Comparison of ENCODE assay signal across 13 cellular contexts in genomic region chr21:45367402-45368351, GRCh38. TPM values are rescaled to one million over a fixed set of nuclear protein-coding genes. Genes with fewer than 3 reads are reported as not detected.
DNase-seq lines count a peak whose midpoint lies in the region; ATAC-seq, FAIRE-seq and TF ChIP-seq lines count a peak whose summit lies in the region.
"Had no signal": no experiment of that assay in that cellular context is flagged by ENCODE, and none has a peak within 500 bp of the region (broad histone marks: within the 10 kb centered on the region; RNA-seq: fewer than 3 reads in every experiment).

No MANE protein-coding gene starts in this region.

- POLR2A ChIA-PET in K562 (lab: Yijun Ruan, JAX) = interaction anchor here (0.8 kb wide), 1 partner anchor 9 kb away, joined by 3 read pairs; no protein-coding TSS in a partner anchor

- no peak overlapping the region for H3K4me3 ChIP-seq in K562
- H3K4me3 ChIP-seq in lower lobe of right lung = no peak overlapping the region
- no peak overlapping the region for H3K4me3 ChIP-seq in thyroid gland (replicated peaks in 1 of 3)

- no peak overlapping the region for H3K4me2 ChIP-seq in K562 (ENCODE audit: insufficient read depth, low read length)

- peak overlapping the region; percentile 11 for H3K4me3 Mint-ChIP-seq in activated naive CD4-positive, alpha-beta T cell treated with anti-CD3 and anti-CD28 coated beads, Interleukin-2, amount 50 U/mL, for 24 hours
- no peak overlapping the region for H3K4me3 Mint-ChIP-seq in activated naive CD4-positive, alpha-beta T cell treated with anti-CD3 and anti-CD28 coated beads, Interleukin-2, amount 10 ng/mL, durations not matched to agents 7 days and 5 days

- DNase-seq in activated naive CD4-positive, alpha-beta T cell treated with anti-CD3 and anti-CD28 coated beads, Interleukin-2, amount 10 ng/mL, durations not matched to agents 7 days and 5 days = no peak
- no peak for DNase-seq in K562 (ENCODE audit: extremely low read depth in 1 of 4, low spot score in 3 of 4)
- no peak for DNase-seq in lower lobe of right lung
- no peak for DNase-seq in thyroid gland
- DNase-seq in stimulated activated CD4-positive, alpha-beta T cell treated with anti-CD3 and anti-CD28 coated beads, Interleukin-4, amount 100 ng/mL, for 24 hours = no peak
- DNase-seq in NCI-H82 treated with DMSO at 0.1 percent for 48 hours (lab: John Stamatoyannopoulos, UW; ENCODE audit: unreplicated experiment) = no peak
- no peak for DNase-seq in SHP77 treated with DMSO at 0.1 percent for 48 hours (lab: John Stamatoyannopoulos, UW)
- DNase-seq: activated CD4-positive, alpha-beta T cell treated with anti-CD3 and anti-CD28 coated beads, Interleukin-2, amount 50 U/mL, for 4 hours; DMS 273 treated with DMSO at 0.1 percent for 48 hours; NCI-H2171; T-helper 2 cell had no signal

- CTCF ChIA-PET in activated naive CD4-positive, alpha-beta T cell treated with anti-CD3 and anti-CD28 coated beads, Interleukin-2, amount 10 ng/mL, durations not matched to agents 7 days and 5 days (lab: Charles Lee) = no interaction called here
- CTCF ChIA-PET in K562 (lab: Yijun Ruan, JAX; ENCODE audit: low intra/inter-chr PET ratio) = no interaction called here

- 46% methylated on average over 25 of the region's 25 CpGs for WGBS in K562 (ENCODE audit: insufficient coverage, low coverage, missing lambda C conversion rate)
- 79 to 88% methylated on average over 22 to 25 of the region's 25 CpGs for WGBS in thyroid gland, 2 donors

- peaks cover 0 to 18% of the 10 kb centered on the region in 2 experiments; a peak in 1 of 5 replicates for H3K27me3 ChIP-seq in K562 (ENCODE audit: control insufficient read depth in 2 of 2, insufficient read depth in 2 of 2, low read length in 2 of 2)
- H3K27me3 ChIP-seq in lower lobe of right lung (ENCODE audit: low read depth) = no peaks in the 10 kb centered on the region
- no peaks in the 10 kb centered on the region for H3K27me3 ChIP-seq in thyroid gland

- H3K79me2 ChIP-seq in K562 (ENCODE audit: control insufficient read depth, insufficient read depth, low read length) = no peaks in the 10 kb centered on the region

- no TSS peak for BruUV-seq in K562 (replicated peaks; lab: Mats Ljungman, UMichigan)

- H3K27me3 Mint-ChIP-seq in activated naive CD4-positive, alpha-beta T cell treated with anti-CD3 and anti-CD28 coated beads, Interleukin-2, amount 50 U/mL, for 24 hours = peaks cover 2% of the 10 kb centered on the region
- peaks cover 24% of the 10 kb centered on the region for H3K27me3 Mint-ChIP-seq in activated naive CD4-positive, alpha-beta T cell treated with anti-CD3 and anti-CD28 coated beads, Interleukin-2, amount 10 ng/mL, durations not matched to agents 7 days and 5 days

- no peaks in the 10 kb centered on the region for H3K36me3 Mint-ChIP-seq in activated naive CD4-positive, alpha-beta T cell treated with anti-CD3 and anti-CD28 coated beads, Interleukin-2, amount 50 U/mL, for 24 hours
- H3K36me3 Mint-ChIP-seq in activated naive CD4-positive, alpha-beta T cell treated with anti-CD3 and anti-CD28 coated beads, Interleukin-2, amount 10 ng/mL, durations not matched to agents 7 days and 5 days = no peaks in the 10 kb centered on the region

- H4K20me1 ChIP-seq in K562 (replicated peaks; ENCODE audit: control insufficient read depth, insufficient read depth, low read length) = no peaks in the 10 kb centered on the region

- TF ChIP-seq POLR2A in K562 (conservative IDR thresholded peaks at IDR 0.05) (no peak), thyroid gland (IDR thresholded peaks at IDR 0.05) (no peak)

- ATAC-seq in K562 (peak; percentile 9; the same call in 1 of the 3 replicates), lower lobe of right lung (no peak)

- H3K9ac ChIP-seq in K562 (ENCODE audit: insufficient read depth in 1 of 2, low read depth in 2 of 2, low read length in 2 of 2) = peak overlapping the region in 1 of 2 experiments; percentile 11; a peak in 2 of 4 replicates

- in situ Hi-C loops in K562 (cut with MboI) = no loop called here

- no peaks in the 10 kb centered on the region for H3K9me1 ChIP-seq in K562 (ENCODE audit: control insufficient read depth, insufficient read depth, low read length)

- H3K27ac Mint-ChIP-seq in activated naive CD4-positive, alpha-beta T cell treated with anti-CD3 and anti-CD28 coated beads, Interleukin-2, amount 50 U/mL, for 24 hours = peak overlapping the region; percentile 26
- H3K27ac Mint-ChIP-seq in activated naive CD4-positive, alpha-beta T cell treated with anti-CD3 and anti-CD28 coated beads, Interleukin-2, amount 10 ng/mL, durations not matched to agents 7 days and 5 days = no peak overlapping the region
- H3K27ac Mint-ChIP-seq: activated T-helper 2 cell treated with anti-CD3 and anti-CD28 coated beads, Interferon-gamma antibody, Interleukin-2, Interleukin-4, amounts not matched to agents 10 μg/mL and 5 μg/mL and 100 μg/mL, durations not matched to agents 14 hours and 24 hours and 36 hours had no signal

- no peaks in the 10 kb centered on the region for H3K9me3 Mint-ChIP-seq in activated naive CD4-positive, alpha-beta T cell treated with anti-CD3 and anti-CD28 coated beads, Interleukin-2, amount 50 U/mL, for 24 hours
- H3K9me3 Mint-ChIP-seq in activated naive CD4-positive, alpha-beta T cell treated with anti-CD3 and anti-CD28 coated beads, Interleukin-2, amount 10 ng/mL, durations not matched to agents 7 days and 5 days = no peaks in the 10 kb centered on the region
- H3K9me3 Mint-ChIP-seq: activated T-helper 2 cell treated with anti-CD3 and anti-CD28 coated beads, Interferon-gamma antibody, Interleukin-2, Interleukin-4, amounts not matched to agents 10 μg/mL and 5 μg/mL and 100 μg/mL, durations not matched to agents 14 hours and 24 hours and 36 hours had no signal

- intact Hi-C loops in K562 (cut with micrococcal nuclease) (no loop called here), lower lobe of right lung (cut with DNase I) (no loop called here), thyroid gland (cut with DNase I) (no loop called here)

- no peak for TF ChIP-seq EP300 in K562 (IDR thresholded peaks at IDR 0.05; ENCODE audit: low read length)

- H3K36me3 ChIP-seq in K562 (ENCODE audit: control insufficient read depth, insufficient read depth, low read length) (no peaks in the 10 kb centered on the region), lower lobe of right lung (no peaks in the 10 kb centered on the region), thyroid gland (no peaks in the 10 kb centered on the region)

- TF ChIP-seq CTCF in K562 (IDR thresholded peaks at IDR 0.05 in 2 of 3, conservative IDR thresholded peaks at IDR 0.05 in 1 of 3; ENCODE audit: insufficient read depth in 2 of 3, low read depth in 1 of 3, low read length in 3 of 3) (no peak), lower lobe of right lung (IDR thresholded peaks at IDR 0.05) (no peak), thyroid gland (IDR thresholded peaks at IDR 0.05) (no peak)

- H3K4me1 ChIP-seq in K562 (replicated peaks in 1 of 2; ENCODE audit: control insufficient read depth in 2 of 2, insufficient read depth in 2 of 2, low read length in 2 of 2) (peaks cover 22 to 66% of the 10 kb centered on the region in 2 experiments), lower lobe of right lung (peaks cover 22% of the 10 kb centered on the region), thyroid gland (peaks cover 0 to 35% of the 10 kb centered on the region in 2 donors)

- H3K27ac ChIP-seq in K562 (ENCODE audit: extremely low read depth, low read depth, low read length) = no peak overlapping the region
- peak overlapping the region; percentile 7 for H3K27ac ChIP-seq in lower lobe of right lung
- H3K27ac ChIP-seq in thyroid gland = peak overlapping the region in 2 of 3 donors; percentile 46 to 56

- no peak for TF ChIP-seq RAD21 in K562 (CRISPR knock-in tag; conservative IDR thresholded peaks at IDR 0.05 in 1 of 2, IDR thresholded peaks at IDR 0.05 in 1 of 2)

- no peak overlapping the region for H2AFZ ChIP-seq in K562 (ENCODE audit: low read depth, low read length)

- H3K9me3 ChIP-seq in K562 (replicated peaks; ENCODE audit: control insufficient read depth, insufficient read depth, low read depth, low read length) = peaks cover 4% of the 10 kb centered on the region
- no peaks in the 10 kb centered on the region for H3K9me3 ChIP-seq in lower lobe of right lung
- H3K9me3 ChIP-seq in thyroid gland = no peaks in the 10 kb centered on the region

- FAIRE-seq in K562 (lab: Jason Lieb, UNC) = no peak

- peaks cover 33% of the 10 kb centered on the region for H3K4me1 Mint-ChIP-seq in activated naive CD4-positive, alpha-beta T cell treated with anti-CD3 and anti-CD28 coated beads, Interleukin-2, amount 50 U/mL, for 24 hours
- H3K4me1 Mint-ChIP-seq in activated naive CD4-positive, alpha-beta T cell treated with anti-CD3 and anti-CD28 coated beads, Interleukin-2, amount 10 ng/mL, durations not matched to agents 7 days and 5 days = peaks cover 6% of the 10 kb centered on the region

TF ChIP-seq in K562, 482 proteins besides CTCF, POLR2A, EP300 and RAD21 (continues in another document):
- TF ChIP-seq ZNF175 (CRISPR knock-in tag; IDR thresholded peaks at IDR 0.05; ENCODE audit: low read depth) (no peak), HSF4 (CRISPR knock-in tag; IDR thresholded peaks at IDR 0.05; ENCODE audit: borderline replicate concordance) (no peak)

RNA-seq across cellular contexts. Expression of gene COL18A1, which starts 37.3 kb away (rescaled TPM):
- total RNA-seq in K562 (2011; cell fraction: chromatin; rRNA removed; ENCODE audit: low replicate concordance) = 18.2 and 47.1 TPM in 2 replicates
- total RNA-seq in K562 (2011; cell fraction: nucleolus; rRNA removed) = 42.8 and 53.0 TPM in 2 replicates
- total RNA-seq in K562 (2011; cell fraction: nucleoplasm; rRNA removed) = 26.1 and 28.1 TPM in 2 replicates
- total RNA-seq in K562 (2014; rRNA removed) (12.0 and 16.1 TPM in 2 replicates), K562 (2014; rRNA removed; fragmentation: Illumina TruSeq; extraction: Trizol) (0.54 and 1.1 TPM in 2 replicates), K562 (2015; rRNA removed; fragmentation: Illumina TruSeq; extraction: Trizol) (1.6 and 2.3 TPM in 2 replicates), K562 (2021) (16.1 and 16.4 TPM in 2 replicates), lower lobe of right lung (45.1 TPM), thyroid gland (100 to 1,000 TPM; 105 to 264 (median 238) TPM)
- polyA plus RNA-seq in K562 (2011; rRNA removed) (4.9 and 16.8 TPM in 2 replicates), K562 (2014; fragmentation: Illumina TruSeq; extraction: Trizol) (2.0 and 5.5 TPM in 2 replicates), K562 (2014; fragmentation: Nextera tagmentation; extraction: Ambion mirVana) (under 1 TPM; 0.14 to 0.25 TPM), K562 (2014; rRNA removed) (7.8 and 11.8 TPM in 2 replicates)
- 23.2 and 39.2 TPM in 2 replicates for polyA plus RNA-seq in K562 (2011; cell fraction: cytosol; rRNA removed)
- 67.4 and 83.8 TPM in 2 replicates for polyA plus RNA-seq in K562 (2011; cell fraction: nucleus; rRNA removed)
- polyA plus RNA-seq in K562 (2012) = 6.2 and 11.5 TPM in 2 replicates
- polyA minus RNA-seq in K562 (2011; rRNA and poly(A)+ RNA removed) = 2.9 and 3.3 TPM in 2 replicates
- 11.5 and 49.2 TPM in 2 replicates for polyA minus RNA-seq in K562 (2011; cell fraction: cytosol; rRNA and poly(A)+ RNA removed)
- 11.6 and 22.0 TPM in 2 replicates for polyA minus RNA-seq in K562 (2011; cell fraction: nucleus; rRNA and poly(A)+ RNA removed)
